ENCODE assay signal across 1 cellular context in the genomic region with DNA sequence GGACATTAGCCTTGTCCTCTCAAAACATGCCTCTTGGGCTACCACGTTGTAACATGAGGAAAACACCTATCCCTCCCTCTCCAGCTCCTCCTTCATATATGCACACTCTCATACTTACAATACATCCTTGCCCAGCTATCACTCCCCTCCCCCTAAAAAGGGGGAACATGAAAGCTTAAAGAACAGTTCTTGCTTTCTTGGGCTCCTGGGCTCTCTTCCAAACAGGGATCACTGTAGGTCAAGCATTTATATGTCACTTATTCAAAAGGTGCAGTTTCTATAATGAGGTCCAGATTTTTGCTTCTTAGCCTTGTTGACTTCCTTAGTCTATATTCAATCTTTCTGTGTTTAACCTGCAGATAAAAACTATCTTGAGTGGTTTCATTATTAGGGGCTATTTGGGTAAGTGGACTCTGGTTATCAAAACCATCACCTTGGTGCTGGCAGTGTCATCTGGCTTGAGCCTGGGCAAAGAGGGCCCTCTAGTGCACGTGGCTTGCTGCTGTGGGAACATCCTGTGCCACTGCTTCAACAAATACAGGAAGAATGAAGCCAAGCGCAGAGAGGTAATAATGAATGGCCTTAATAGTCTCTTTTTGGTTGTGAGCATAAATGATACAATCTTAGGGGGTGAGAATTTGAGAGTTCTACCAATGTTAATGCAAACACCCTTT.
TF ChIP-seq lines count a peak whose summit lies in the region.

No MANE protein-coding gene starts in this region.

TF ChIP-seq in GM23338, 12 proteins besides CTCF, POLR2A, EP300 and RAD21 (continued from another document):
- TF ChIP-seq, protein P1, sequence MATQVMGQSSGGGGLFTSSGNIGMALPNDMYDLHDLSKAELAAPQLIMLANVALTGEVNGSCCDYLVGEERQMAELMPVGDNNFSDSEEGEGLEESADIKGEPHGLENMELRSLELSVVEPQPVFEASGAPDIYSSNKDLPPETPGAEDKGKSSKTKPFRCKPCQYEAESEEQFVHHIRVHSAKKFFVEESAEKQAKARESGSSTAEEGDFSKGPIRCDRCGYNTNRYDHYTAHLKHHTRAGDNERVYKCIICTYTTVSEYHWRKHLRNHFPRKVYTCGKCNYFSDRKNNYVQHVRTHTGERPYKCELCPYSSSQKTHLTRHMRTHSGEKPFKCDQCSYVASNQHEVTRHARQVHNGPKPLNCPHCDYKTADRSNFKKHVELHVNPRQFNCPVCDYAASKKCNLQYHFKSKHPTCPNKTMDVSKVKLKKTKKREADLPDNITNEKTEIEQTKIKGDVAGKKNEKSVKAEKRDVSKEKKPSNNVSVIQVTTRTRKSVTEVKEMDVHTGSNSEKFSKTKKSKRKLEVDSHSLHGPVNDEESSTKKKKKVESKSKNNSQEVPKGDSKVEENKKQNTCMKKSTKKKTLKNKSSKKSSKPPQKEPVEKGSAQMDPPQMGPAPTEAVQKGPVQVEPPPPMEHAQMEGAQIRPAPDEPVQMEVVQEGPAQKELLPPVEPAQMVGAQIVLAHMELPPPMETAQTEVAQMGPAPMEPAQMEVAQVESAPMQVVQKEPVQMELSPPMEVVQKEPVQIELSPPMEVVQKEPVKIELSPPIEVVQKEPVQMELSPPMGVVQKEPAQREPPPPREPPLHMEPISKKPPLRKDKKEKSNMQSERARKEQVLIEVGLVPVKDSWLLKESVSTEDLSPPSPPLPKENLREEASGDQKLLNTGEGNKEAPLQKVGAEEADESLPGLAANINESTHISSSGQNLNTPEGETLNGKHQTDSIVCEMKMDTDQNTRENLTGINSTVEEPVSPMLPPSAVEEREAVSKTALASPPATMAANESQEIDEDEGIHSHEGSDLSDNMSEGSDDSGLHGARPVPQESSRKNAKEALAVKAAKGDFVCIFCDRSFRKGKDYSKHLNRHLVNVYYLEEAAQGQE (IDR thresholded peaks at IDR 0.05; ENCODE audit: unreplicated experiment): no peak
- TF ChIP-seq POLR2AphosphoS5 (IDR thresholded peaks at IDR 0.05; ENCODE audit: low read depth) (no peak), EZH2 (IDR thresholded peaks at IDR 0.05; ENCODE audit: low read depth, unreplicated experiment) (no peak), EZH2phosphoT487 (IDR thresholded peaks at IDR 0.05; ENCODE audit: unreplicated experiment) (no peak)
TF ChIP-seq in GM23338: peak in this region for 0.
